In the genomic region with DNA sequence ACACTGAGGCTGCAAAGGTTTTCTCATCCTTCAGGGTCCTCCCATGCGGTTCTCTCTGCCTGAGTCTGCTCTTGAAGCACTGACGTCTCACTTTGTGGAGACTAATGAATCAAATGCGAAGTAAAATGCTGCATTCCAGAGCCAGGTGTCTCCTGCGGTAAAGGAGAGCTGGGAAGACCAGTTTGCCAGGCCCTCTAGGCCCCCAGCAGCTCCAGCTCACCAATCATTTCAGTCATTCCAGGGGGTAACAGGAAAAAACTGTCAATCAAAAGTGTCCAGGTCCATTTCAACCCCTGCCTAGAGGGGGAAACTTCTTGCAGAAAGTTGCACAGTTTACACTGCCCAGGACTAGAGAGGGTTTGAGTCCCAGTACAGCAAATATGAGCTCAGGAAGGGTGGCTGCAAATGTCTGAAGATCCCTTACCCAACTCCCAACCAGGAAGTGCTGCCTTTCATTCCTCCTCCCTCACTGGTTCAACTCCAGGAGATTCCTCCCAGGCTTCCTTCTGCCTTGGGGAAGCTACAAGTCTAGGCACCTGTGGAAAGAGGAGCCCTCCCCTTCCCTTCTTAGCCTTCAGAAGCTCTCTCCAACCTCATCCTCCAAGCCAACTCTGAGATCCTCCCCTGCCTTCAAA, we compare ENCODE assay signal across 1 cellular context.
A peak's percentile ranks its signal among the peaks of the same experiment; 100 is the strongest.
TF ChIP-seq lines count a peak whose summit lies in the region.

No MANE protein-coding gene starts in this region.

TF ChIP-seq in HEK293T, 16 proteins besides CTCF, POLR2A, EP300 and RAD21:
- TF ChIP-seq SP1 (IDR thresholded peaks at IDR 0.05), result no peak
- TF ChIP-seq, protein P1, sequence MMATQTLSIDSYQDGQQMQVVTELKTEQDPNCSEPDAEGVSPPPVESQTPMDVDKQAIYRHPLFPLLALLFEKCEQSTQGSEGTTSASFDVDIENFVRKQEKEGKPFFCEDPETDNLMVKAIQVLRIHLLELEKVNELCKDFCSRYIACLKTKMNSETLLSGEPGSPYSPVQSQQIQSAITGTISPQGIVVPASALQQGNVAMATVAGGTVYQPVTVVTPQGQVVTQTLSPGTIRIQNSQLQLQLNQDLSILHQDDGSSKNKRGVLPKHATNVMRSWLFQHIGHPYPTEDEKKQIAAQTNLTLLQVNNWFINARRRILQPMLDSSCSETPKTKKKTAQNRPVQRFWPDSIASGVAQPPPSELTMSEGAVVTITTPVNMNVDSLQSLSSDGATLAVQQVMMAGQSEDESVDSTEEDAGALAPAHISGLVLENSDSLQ (IDR thresholded peaks at IDR 0.05), result peak; percentile 57
